ENCODE assay signal across 1 cellular context in genomic region chr12:46808317-46808716, GRCh38.
TF ChIP-seq lines count a peak whose summit lies in the region.

No MANE protein-coding gene starts in this region.

TF ChIP-seq in HepG2, 621 proteins besides CTCF, POLR2A, EP300 and RAD21 (continued from another document and continues in another):
- no peak for TF ChIP-seq PRDM15 (CRISPR knock-in tag; IDR thresholded peaks at IDR 0.05)
- no peak for TF ChIP-seq ARNT (IDR thresholded peaks at IDR 0.05)
- peak; percentile 84 for TF ChIP-seq GATAD2A (CRISPR knock-in tag; IDR thresholded peaks at IDR 0.05)
- TF ChIP-seq KLF12 (CRISPR knock-in tag; IDR thresholded peaks at IDR 0.05; ENCODE audit: borderline replicate concordance) = no peak
- TF ChIP-seq KLF16 (CRISPR knock-in tag; IDR thresholded peaks at IDR 0.05) = peak in 1 of 2 experiments; percentile 50; a peak in 1 of 4 replicates
- TF ChIP-seq ZNF33A (CRISPR knock-in tag; IDR thresholded peaks at IDR 0.05; ENCODE audit: borderline replicate concordance) = no peak
- TF ChIP-seq, protein P1, sequence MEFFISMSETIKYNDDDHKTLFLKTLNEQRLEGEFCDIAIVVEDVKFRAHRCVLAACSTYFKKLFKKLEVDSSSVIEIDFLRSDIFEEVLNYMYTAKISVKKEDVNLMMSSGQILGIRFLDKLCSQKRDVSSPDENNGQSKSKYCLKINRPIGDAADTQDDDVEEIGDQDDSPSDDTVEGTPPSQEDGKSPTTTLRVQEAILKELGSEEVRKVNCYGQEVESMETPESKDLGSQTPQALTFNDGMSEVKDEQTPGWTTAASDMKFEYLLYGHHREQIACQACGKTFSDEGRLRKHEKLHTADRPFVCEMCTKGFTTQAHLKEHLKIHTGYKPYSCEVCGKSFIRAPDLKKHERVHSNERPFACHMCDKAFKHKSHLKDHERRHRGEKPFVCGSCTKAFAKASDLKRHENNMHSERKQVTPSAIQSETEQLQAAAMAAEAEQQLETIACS (CRISPR knock-in tag; IDR thresholded peaks at IDR 0.05) = no peak
- no peak for TF ChIP-seq SSRP1 (CRISPR knock-in tag; IDR thresholded peaks at IDR 0.05)
- no peak for TF ChIP-seq ATM (IDR thresholded peaks at IDR 0.05; ENCODE audit: borderline replicate concordance)
- no peak for TF ChIP-seq ZNF329 (CRISPR knock-in tag; IDR thresholded peaks at IDR 0.05; ENCODE audit: low read depth)
- peak; percentile 72; the same call in 1 of the 2 replicates for TF ChIP-seq FOXA3 (CRISPR knock-in tag; IDR thresholded peaks at IDR 0.05)
- TF ChIP-seq KAT7 (CRISPR knock-in tag; IDR thresholded peaks at IDR 0.05; ENCODE audit: borderline replicate concordance) = no peak
- no peak for TF ChIP-seq ZNF616 (CRISPR knock-in tag; IDR thresholded peaks at IDR 0.05; ENCODE audit: low read depth)
- TF ChIP-seq SKI (IDR thresholded peaks at IDR 0.05; ENCODE audit: partially characterized antibody) = no peak
- TF ChIP-seq ZMYM4 (CRISPR knock-in tag; IDR thresholded peaks at IDR 0.05) = 0 out of 2 replicates have a peak, but pooled peaks have one; percentile 23
- TF ChIP-seq ZNF674 (CRISPR knock-in tag; IDR thresholded peaks at IDR 0.05; ENCODE audit: low read depth) = no peak
- TF ChIP-seq, protein P2, sequence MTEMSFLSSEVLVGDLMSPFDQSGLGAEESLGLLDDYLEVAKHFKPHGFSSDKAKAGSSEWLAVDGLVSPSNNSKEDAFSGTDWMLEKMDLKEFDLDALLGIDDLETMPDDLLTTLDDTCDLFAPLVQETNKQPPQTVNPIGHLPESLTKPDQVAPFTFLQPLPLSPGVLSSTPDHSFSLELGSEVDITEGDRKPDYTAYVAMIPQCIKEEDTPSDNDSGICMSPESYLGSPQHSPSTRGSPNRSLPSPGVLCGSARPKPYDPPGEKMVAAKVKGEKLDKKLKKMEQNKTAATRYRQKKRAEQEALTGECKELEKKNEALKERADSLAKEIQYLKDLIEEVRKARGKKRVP (CRISPR knock-in tag; IDR thresholded peaks at IDR 0.05) = peak in 1 of 2 experiments; percentile 83; a peak in 2 of 4 replicates
- TF ChIP-seq, protein P3, sequence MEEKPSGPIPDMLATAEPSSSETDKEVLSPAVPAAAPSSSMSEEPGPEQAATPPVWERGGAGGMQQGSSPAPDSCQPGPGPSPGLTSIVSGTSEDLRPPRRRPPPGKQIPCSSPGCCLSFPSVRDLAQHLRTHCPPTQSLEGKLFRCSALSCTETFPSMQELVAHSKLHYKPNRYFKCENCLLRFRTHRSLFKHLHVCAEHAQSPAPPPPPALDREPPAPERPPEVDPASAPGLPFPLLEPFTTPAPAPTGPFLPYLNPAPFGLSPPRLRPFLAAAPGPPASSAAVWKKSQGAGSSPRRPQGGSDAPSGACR (CRISPR knock-in tag; IDR thresholded peaks at IDR 0.05) = no peak
- TF ChIP-seq MIXL1 (CRISPR knock-in tag; IDR thresholded peaks at IDR 0.05) = no peak
- TF ChIP-seq ZNF574 (CRISPR knock-in tag; IDR thresholded peaks at IDR 0.05) = no peak
- TF ChIP-seq ZBTB49 (CRISPR knock-in tag; IDR thresholded peaks at IDR 0.05; ENCODE audit: borderline replicate concordance) = no peak
- TF ChIP-seq TERF1 (CRISPR knock-in tag; IDR thresholded peaks at IDR 0.05) = no peak
- no peak for TF ChIP-seq CREB1 (IDR thresholded peaks at IDR 0.05)
- peak; percentile 35; the same call in 1 of the 2 replicates for TF ChIP-seq CREB1 (CRISPR knock-in tag; IDR thresholded peaks at IDR 0.05)
- TF ChIP-seq RCOR2 (CRISPR knock-in tag; IDR thresholded peaks at IDR 0.05) = 0 out of 2 replicates have a peak, but pooled peaks have one; percentile 29
- TF ChIP-seq ZSCAN31 (CRISPR knock-in tag; IDR thresholded peaks at IDR 0.05; ENCODE audit: low read depth) = no peak
- TF ChIP-seq, protein P4, sequence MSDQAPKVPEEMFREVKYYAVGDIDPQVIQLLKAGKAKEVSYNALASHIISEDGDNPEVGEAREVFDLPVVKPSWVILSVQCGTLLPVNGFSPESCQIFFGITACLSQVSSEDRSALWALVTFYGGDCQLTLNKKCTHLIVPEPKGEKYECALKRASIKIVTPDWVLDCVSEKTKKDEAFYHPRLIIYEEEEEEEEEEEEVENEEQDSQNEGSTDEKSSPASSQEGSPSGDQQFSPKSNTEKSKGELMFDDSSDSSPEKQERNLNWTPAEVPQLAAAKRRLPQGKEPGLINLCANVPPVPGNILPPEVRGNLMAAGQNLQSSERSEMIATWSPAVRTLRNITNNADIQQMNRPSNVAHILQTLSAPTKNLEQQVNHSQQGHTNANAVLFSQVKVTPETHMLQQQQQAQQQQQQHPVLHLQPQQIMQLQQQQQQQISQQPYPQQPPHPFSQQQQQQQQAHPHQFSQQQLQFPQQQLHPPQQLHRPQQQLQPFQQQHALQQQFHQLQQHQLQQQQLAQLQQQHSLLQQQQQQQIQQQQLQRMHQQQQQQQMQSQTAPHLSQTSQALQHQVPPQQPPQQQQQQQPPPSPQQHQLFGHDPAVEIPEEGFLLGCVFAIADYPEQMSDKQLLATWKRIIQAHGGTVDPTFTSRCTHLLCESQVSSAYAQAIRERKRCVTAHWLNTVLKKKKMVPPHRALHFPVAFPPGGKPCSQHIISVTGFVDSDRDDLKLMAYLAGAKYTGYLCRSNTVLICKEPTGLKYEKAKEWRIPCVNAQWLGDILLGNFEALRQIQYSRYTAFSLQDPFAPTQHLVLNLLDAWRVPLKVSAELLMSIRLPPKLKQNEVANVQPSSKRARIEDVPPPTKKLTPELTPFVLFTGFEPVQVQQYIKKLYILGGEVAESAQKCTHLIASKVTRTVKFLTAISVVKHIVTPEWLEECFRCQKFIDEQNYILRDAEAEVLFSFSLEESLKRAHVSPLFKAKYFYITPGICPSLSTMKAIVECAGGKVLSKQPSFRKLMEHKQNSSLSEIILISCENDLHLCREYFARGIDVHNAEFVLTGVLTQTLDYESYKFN (CRISPR knock-in tag; conservative IDR thresholded peaks at IDR 0.05) = peak; percentile 55
- no peak for TF ChIP-seq ZBTB38 (CRISPR knock-in tag; IDR thresholded peaks at IDR 0.05)
- no peak for TF ChIP-seq SOX13 (IDR thresholded peaks at IDR 0.05)
- TF ChIP-seq SOX13 (CRISPR knock-in tag; conservative IDR thresholded peaks at IDR 0.05 in 1 of 2, IDR thresholded peaks at IDR 0.05 in 1 of 2) = peak in 1 of 2 experiments; percentile 18; a peak in 1 of 4 replicates
- no peak for TF ChIP-seq CHD4 (IDR thresholded peaks at IDR 0.05; ENCODE audit: borderline replicate concordance, low read length)
- TF ChIP-seq ONECUT2 (CRISPR knock-in tag; IDR thresholded peaks at IDR 0.05) = peak; percentile 59; the same call in 1 of the 2 replicates
- TF ChIP-seq PAX8 (CRISPR knock-in tag; IDR thresholded peaks at IDR 0.05; ENCODE audit: borderline replicate concordance) = no peak
- no peak for TF ChIP-seq ATAD3A (CRISPR knock-in tag; IDR thresholded peaks at IDR 0.05)
- peak; percentile 61; the same call in 1 of the 2 replicates for TF ChIP-seq HOMEZ (CRISPR knock-in tag; IDR thresholded peaks at IDR 0.05; ENCODE audit: low read depth)
- TF ChIP-seq ZNF543 (CRISPR knock-in tag; IDR thresholded peaks at IDR 0.05) = no peak
- no peak for TF ChIP-seq ZBTB4 (CRISPR knock-in tag; IDR thresholded peaks at IDR 0.05; ENCODE audit: borderline replicate concordance)
- TF ChIP-seq ZNF776 (CRISPR knock-in tag; IDR thresholded peaks at IDR 0.05) = no peak
- TF ChIP-seq FOXJ3 (CRISPR knock-in tag; IDR thresholded peaks at IDR 0.05; ENCODE audit: borderline replicate concordance) = no peak; the same call in 1 of the 2 replicates
